In genomic region chr13:81781471-81781870, GRCh38 we compare ENCODE assay signal across 15 cellular contexts.
DNase-seq lines count a peak whose midpoint lies in the region; ATAC-seq lines count a peak whose summit lies in the region.
"Had no signal": no experiment of that assay in that cellular context is flagged by ENCODE, and none has a peak within 500 bp of the region (broad histone marks: within the 10 kb centered on the region; RNA-seq: fewer than 3 reads in every experiment).

No MANE protein-coding gene starts in this region.

- DNase-seq in G401 (ENCODE audit: low spot score) (peak; percentile 65), NCI-H524 (lab: John Stamatoyannopoulos, UW) (peak; percentile 14 to 71), cerebellar cortex (ENCODE audit: low spot score) (peak; percentile 62), NCI-H1694 (lab: John Stamatoyannopoulos, UW) (no peak)
- no peak for DNase-seq in stimulated activated naive CD4-positive, alpha-beta T cell treated with Interleukin-2 at 50 U/mL for 16 hours (lab: John Stamatoyannopoulos, UW)
- DNase-seq: Calu3; CD4-positive, alpha-beta memory T cell; COR-L47; DMS79; EL; GF-D8; H9 had no signal

- ATAC-seq in GM21576 (IDR thresholded peaks at IDR 0.05; ENCODE audit: unreplicated experiment), result no peak
- ATAC-seq: GM23338, HCT116 had no signal

- in situ Hi-C loops in G401 (cut with HindIII; ENCODE audit: low sequenced_read_pairs), result no loop called here

Comparison
In these comparisons a context has a peak if more than half of its experiments do, and no peak if none do; other contexts are left out.
1. DNase-seq: peak in G401 (single experiment), NCI-H524 (2 of 2) and cerebellar cortex (single experiment); none in stimulated activated naive CD4-positive, alpha-beta T cell treated with Interleukin-2 at 50 U/mL for 16 hours (single experiment) and NCI-H1694 (single experiment).